ENCODE assay signal across 11 cellular contexts in genomic region chr7:96663457-96663856, GRCh38. TPM values are rescaled to one million over a fixed set of nuclear protein-coding genes. Genes with fewer than 3 reads are reported as not detected.
DNase-seq lines count a peak whose midpoint lies in the region; ATAC-seq and TF ChIP-seq lines count a peak whose summit lies in the region.
"Had no signal": no experiment of that assay in that cellular context is flagged by ENCODE, and none has a peak within 500 bp of the region (broad histone marks: within the 10 kb centered on the region; RNA-seq: fewer than 3 reads in every experiment).

No MANE protein-coding gene starts in this region.

- peaks cover 11% of the 10 kb centered on the region for H3K36me3 Mint-ChIP-seq in mesothelial cell of epicardium

- H3K9me3 Mint-ChIP-seq in mesothelial cell of epicardium, result peaks cover 4% of the 10 kb centered on the region

- no peak overlapping the region for H2AFZ ChIP-seq in hepatocyte

- H3K4me1 Mint-ChIP-seq in mesothelial cell of epicardium, result peaks cover 4% of the 10 kb centered on the region

- peak; percentile 6 for DNase-seq in kidney tubule cell (ENCODE audit: low spot score)
- no peak for DNase-seq in NCI-H146 treated with DMSO at 0.1 percent for 48 hours (lab: John Stamatoyannopoulos, UW; ENCODE audit: unreplicated experiment)
- DNase-seq in NCI-H345 (lab: John Stamatoyannopoulos, UW), result no peak
- no peak for DNase-seq in hepatocyte (ENCODE audit: low spot score)
- no peak for DNase-seq in mesothelial cell of epicardium (ENCODE audit: low spot score in 2 of 2, unreplicated experiment in 2 of 2)
- DNase-seq: amniotic stem cell had no signal

- no peaks in the 10 kb centered on the region for H3K27me3 ChIP-seq in hepatocyte

- H3K9me3 ChIP-seq in hepatocyte (ENCODE audit: low read depth), result no peaks in the 10 kb centered on the region

- WGBS in hepatocyte (ENCODE audit: low lambda C conversion rate, missing lambda C conversion rate), result 98% methylated on average over 2 of the region's 2 CpGs

- H3K9me2 ChIP-seq in hepatocyte (replicated peaks; ENCODE audit: insufficient read depth), result no peaks in the 10 kb centered on the region

- no peaks in the 10 kb centered on the region for H4K20me1 ChIP-seq in hepatocyte (ENCODE audit: insufficient read depth, poor library complexity, severe bottlenecking)

- H3K27ac Mint-ChIP-seq in mesothelial cell of epicardium, result no peak overlapping the region

- no peaks in the 10 kb centered on the region for H3K36me3 ChIP-seq in hepatocyte (replicated peaks; ENCODE audit: insufficient read depth, low read depth)

- ATAC-seq in GM18873 (IDR thresholded peaks at IDR 0.05; ENCODE audit: low FRiP score, unreplicated experiment), result peak; percentile 86
- ATAC-seq in GM21717 (IDR thresholded peaks at IDR 0.05; ENCODE audit: unreplicated experiment), result peak; percentile 85
- ATAC-seq in HG03442 (IDR thresholded peaks at IDR 0.05; ENCODE audit: unreplicated experiment), result peak; percentile 97

- H3K27me3 Mint-ChIP-seq in mesothelial cell of epicardium (ENCODE audit: low read depth), result no peaks in the 10 kb centered on the region

- no peak overlapping the region for H3K27ac ChIP-seq in hepatocyte
- H3K27ac ChIP-seq: skin epidermis, VCaP had no signal

- no peaks in the 10 kb centered on the region for H3K4me1 ChIP-seq in hepatocyte (ENCODE audit: insufficient read depth)

- H3K4me3 ChIP-seq in hepatocyte, result no peak overlapping the region
- H3K4me3 ChIP-seq: skin epidermis had no signal

- no peak overlapping the region for H3K4me3 Mint-ChIP-seq in mesothelial cell of epicardium

- no peaks in the 10 kb centered on the region for H3K79me2 ChIP-seq in hepatocyte

- H3K4me2 ChIP-seq in hepatocyte, result no peak overlapping the region

- no peak for TF ChIP-seq CTCF in hepatocyte (IDR thresholded peaks at IDR 0.05; ENCODE audit: poor library complexity)
- TF ChIP-seq CTCF in mesothelial cell of epicardium (IDR thresholded peaks at IDR 0.05; ENCODE audit: unreplicated experiment), result no peak

RNA-seq across cellular contexts. Expression of gene SEM1, which starts 46.2 kb away (rescaled TPM):
- total RNA-seq in hepatocyte, result 22.0 and 26.8 TPM in 2 replicates
- 262 and 288 TPM in 2 replicates for polyA plus RNA-seq in hepatocyte
- total RNA-seq in mesothelial cell of epicardium, result 70.1 to 75.7 TPM (median 73.5 TPM) in 3 replicates
